In genomic region chr7:51162724-51163329, GRCh38 we compare ENCODE assay signal across 8 cellular contexts.
DNase-seq lines count a peak whose midpoint lies in the region; FAIRE-seq and TF ChIP-seq lines count a peak whose summit lies in the region.

No MANE protein-coding gene starts in this region.

- H3K9ac ChIP-seq in trophoblast cell (ENCODE audit: low read length): no peak overlapping the region

- no peaks in the 10 kb centered on the region for H3K27me3 ChIP-seq in H7 (ENCODE audit: control insufficient read depth, insufficient read depth, low read length)
- no peaks in the 10 kb centered on the region for H3K27me3 ChIP-seq in trophoblast cell (ENCODE audit: insufficient read depth, low read length)

- H3K4me3 ChIP-seq in H7 (ENCODE audit: insufficient read depth, low read depth, low read length) (no peak overlapping the region), LNCaP clone FGC (ENCODE audit: low read depth, low read length) (no peak overlapping the region), trophoblast cell (ENCODE audit: low read depth, low read length) (no peak overlapping the region)

- H3K9me3 ChIP-seq in trophoblast cell (ENCODE audit: insufficient read depth, low read depth, low read length): no peaks in the 10 kb centered on the region

- no peak overlapping the region for H3K14ac ChIP-seq in trophoblast cell (ENCODE audit: low read length)

- H3K23ac ChIP-seq in trophoblast cell (ENCODE audit: low read length): no peak overlapping the region

- no peak overlapping the region for H4K8ac ChIP-seq in trophoblast cell (ENCODE audit: low read depth, low read length)

- H3K18ac ChIP-seq in trophoblast cell (ENCODE audit: low read length): no peak overlapping the region

- DNase-seq in GM04504 (ENCODE audit: low read depth) (peak; percentile 62), H7 (peak; percentile 56), LNCaP clone FGC (ENCODE audit: low read depth) (peak; percentile 86), RPMI7951 (ENCODE audit: low read depth) (peak; percentile 83), frontal cortex (ENCODE audit: low spot score in 2 of 2) (peak; percentile 27 to 46), trophoblast cell (peak; percentile 81 to 95), urothelium cell line (ENCODE audit: low spot score) (peak; percentile 72)
- DNase-seq in activated T-helper 9 cell treated with anti-CD3 and anti-CD28 coated beads, Interleukin-2, amount 50 U/mL, for 16 hours (ENCODE audit: low read depth): peak; percentile 42

- no peak overlapping the region for H2AFZ ChIP-seq in trophoblast cell (ENCODE audit: insufficient read depth, low read length, poor library complexity)

- no peak overlapping the region for H2BK5ac ChIP-seq in trophoblast cell (ENCODE audit: low read depth, low read length, poor library complexity)

- no peaks in the 10 kb centered on the region for H3K36me3 ChIP-seq in H7 (replicated peaks; ENCODE audit: control insufficient read depth, insufficient read depth, low read length)
- H3K36me3 ChIP-seq in trophoblast cell (ENCODE audit: control insufficient read depth in 1 of 2, insufficient read depth in 2 of 2, low read length in 2 of 2): no peaks in the 10 kb centered on the region

- TF ChIP-seq CTCF in LNCaP clone FGC (IDR thresholded peaks at IDR 0.05; ENCODE audit: control insufficient read depth, extremely low read depth, insufficient read depth): peak; percentile 88

- no peaks in the 10 kb centered on the region for H3K79me2 ChIP-seq in trophoblast cell (ENCODE audit: control insufficient read depth, insufficient read depth, low read length, poor library complexity)

- peak; percentile 86 for FAIRE-seq in frontal cortex (lab: Jason Lieb, UNC)
- FAIRE-seq in urothelium cell line (lab: Jason Lieb, UNC): peak; percentile 79

- H3K4ac ChIP-seq in trophoblast cell (ENCODE audit: low read depth, low read length): no peak overlapping the region

- H3K27ac ChIP-seq in trophoblast cell (ENCODE audit: low read depth, low read length): no peak overlapping the region

- H4K91ac ChIP-seq in trophoblast cell (ENCODE audit: low read depth, low read length): no peak overlapping the region

- no peak overlapping the region for H2BK12ac ChIP-seq in trophoblast cell (ENCODE audit: low read length)

- H2BK120ac ChIP-seq in trophoblast cell (ENCODE audit: insufficient read depth, low read length, poor library complexity): no peak overlapping the region

- no peak overlapping the region for H3K4me2 ChIP-seq in trophoblast cell (ENCODE audit: low read length)

- WGBS in trophoblast cell (ENCODE audit: extremely low coverage, insufficient coverage, insufficient read length): no CpG with 5 or more reads among the region's 9 CpGs

- no peak overlapping the region for H2AK5ac ChIP-seq in trophoblast cell (ENCODE audit: low read length)

- no peak overlapping the region for H4K12ac ChIP-seq in trophoblast cell (ENCODE audit: low read depth, low read length)

- no peaks in the 10 kb centered on the region for H3K4me1 ChIP-seq in trophoblast cell (ENCODE audit: control insufficient read depth in 1 of 2, insufficient read depth in 2 of 2, low read length in 2 of 2)

- no peaks in the 10 kb centered on the region for H3K79me1 ChIP-seq in trophoblast cell (ENCODE audit: low read length)

Comparison
In these comparisons a context has a peak if more than half of its experiments do, and no peak if none do; other contexts are left out.
1. DNase-seq: peak in every context shown above with its lines; median percentile 88 in trophoblast cell; 86 in LNCaP clone FGC; 83 in RPMI7951; 72 in urothelium cell line; 62 in GM04504; 56 in H7; 42 in activated T-helper 9 cell treated with anti-CD3 and anti-CD28 coated beads, Interleukin-2, amount 50 U/mL, for 16 hours; 36 in frontal cortex.